Comparison of ENCODE assay signal across 1 cellular context in genomic region chr5:68137451-68138190, GRCh38.
TF ChIP-seq lines count a peak whose summit lies in the region.

No MANE protein-coding gene starts in this region.

TF ChIP-seq in SK-N-SH treated with all-trans-retinoic acid at 6 μM for 48 hours, 23 proteins besides CTCF, POLR2A, EP300 and RAD21 (continued from another document):
- no peak for TF ChIP-seq PATZ1 (CRISPR knock-in tag; IDR thresholded peaks at IDR 0.05; ENCODE audit: borderline replicate concordance)
- TF ChIP-seq, protein P1, sequence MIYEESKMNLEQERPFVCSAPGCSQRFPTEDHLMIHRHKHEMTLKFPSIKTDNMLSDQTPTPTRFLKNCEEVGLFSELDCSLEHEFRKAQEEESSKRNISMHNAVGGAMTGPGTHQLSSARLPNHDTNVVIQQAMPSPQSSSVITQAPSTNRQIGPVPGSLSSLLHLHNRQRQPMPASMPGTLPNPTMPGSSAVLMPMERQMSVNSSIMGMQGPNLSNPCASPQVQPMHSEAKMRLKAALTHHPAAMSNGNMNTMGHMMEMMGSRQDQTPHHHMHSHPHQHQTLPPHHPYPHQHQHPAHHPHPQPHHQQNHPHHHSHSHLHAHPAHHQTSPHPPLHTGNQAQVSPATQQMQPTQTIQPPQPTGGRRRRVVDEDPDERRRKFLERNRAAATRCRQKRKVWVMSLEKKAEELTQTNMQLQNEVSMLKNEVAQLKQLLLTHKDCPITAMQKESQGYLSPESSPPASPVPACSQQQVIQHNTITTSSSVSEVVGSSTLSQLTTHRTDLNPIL (CRISPR knock-in tag; IDR thresholded peaks at IDR 0.05; ENCODE audit: low read depth), result no peak
- TF ChIP-seq RARB (CRISPR knock-in tag; IDR thresholded peaks at IDR 0.05), result no peak
- TF ChIP-seq ARNTL (CRISPR knock-in tag; IDR thresholded peaks at IDR 0.05; ENCODE audit: borderline replicate concordance, low read depth), result no peak
- no peak for TF ChIP-seq CSRNP3 (CRISPR knock-in tag; IDR thresholded peaks at IDR 0.05)
- no peak for TF ChIP-seq ZC3H10 (CRISPR knock-in tag; IDR thresholded peaks at IDR 0.05)
